8 cellular contexts compared by ENCODE assay signal in the genomic region with DNA sequence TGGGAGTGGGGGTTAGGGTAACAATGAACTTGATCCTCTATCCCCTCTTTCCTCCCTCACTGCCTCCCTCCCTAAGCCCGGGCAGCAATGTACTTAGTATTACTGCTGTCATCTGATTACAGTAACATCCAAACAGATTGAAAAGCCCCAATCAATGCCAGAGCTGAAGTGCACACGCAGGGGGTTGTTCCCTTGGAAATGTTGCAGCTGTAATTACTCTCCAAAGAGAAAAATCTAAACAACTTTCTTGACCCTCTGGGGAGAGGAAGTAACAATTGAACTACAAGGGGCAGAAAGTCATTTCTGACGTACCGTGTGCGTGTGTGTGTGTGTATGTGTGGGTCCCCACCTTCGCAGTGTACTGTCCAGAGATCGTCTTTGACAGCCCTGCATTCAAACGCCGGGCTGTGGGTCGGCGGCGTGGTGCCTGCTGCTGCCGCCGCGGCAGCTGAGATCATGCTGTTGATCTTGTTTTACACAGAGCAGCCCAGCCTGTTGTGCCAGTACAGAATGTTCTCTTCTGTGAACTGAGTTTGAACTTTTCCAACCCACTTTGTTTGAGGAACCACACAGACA.
DNase-seq lines count a peak whose midpoint lies in the region; ATAC-seq and TF ChIP-seq lines count a peak whose summit lies in the region.

No MANE protein-coding gene starts in this region.

- no peaks in the 10 kb centered on the region for H4K20me1 ChIP-seq in mammary epithelial cell (ENCODE audit: insufficient read depth, low read length)

- CTCF ChIA-PET in mammary epithelial cell (lab: Charles Lee; ENCODE audit: low non-redundant PET), result no interaction called here

- H3K79me2 ChIP-seq in mammary epithelial cell (ENCODE audit: insufficient read depth, low read length), result no peaks in the 10 kb centered on the region

- H2AFZ ChIP-seq in mammary epithelial cell (ENCODE audit: low read depth, low read length), result peak overlapping the region; percentile 74

- H3K4me3 ChIP-seq in mammary epithelial cell (replicated peaks in 1 of 3; ENCODE audit: insufficient read depth in 1 of 3, low read depth in 2 of 3, low read length in 3 of 3), result no peak overlapping the region
- peak overlapping the region in 2 of 3 donors; percentile 13 to 26 for H3K4me3 ChIP-seq in right lobe of liver

- no TSS peak for BruUV-seq in mammary epithelial cell (replicated peaks; lab: Mats Ljungman, UMichigan)

- dilution Hi-C loops in mammary epithelial cell (cut with HindIII; ENCODE audit: low sequenced_read_pairs), result no loop called here

- in situ Hi-C loops in mammary epithelial cell (cut with MboI; ENCODE audit: low sequenced_read_pairs in 2 of 2), result loop anchor here (10.0 to 25.0 kb wide), 2 partner anchors 118 to 126 kb away; no protein-coding TSS in a partner anchor

- H3K9me3 ChIP-seq in mammary epithelial cell (replicated peaks; ENCODE audit: insufficient read depth, low read length), result no peaks in the 10 kb centered on the region
- no peaks in the 10 kb centered on the region for H3K9me3 ChIP-seq in right lobe of liver

- peak overlapping the region; percentile 34 for H3K4me2 ChIP-seq in mammary epithelial cell (ENCODE audit: insufficient read depth, low read depth, low read length)

- ATAC-seq in right lobe of liver (peak; percentile 69 to 84 (median 78)), GM21528 (IDR thresholded peaks at IDR 0.05; ENCODE audit: low FRiP score, unreplicated experiment) (no peak), HG03378 (IDR thresholded peaks at IDR 0.05; ENCODE audit: unreplicated experiment) (no peak)

- no peak overlapping the region for H3K9ac ChIP-seq in mammary epithelial cell (ENCODE audit: insufficient read depth, low read length)

- peak; percentile 78 for TF ChIP-seq POLR2A in right lobe of liver (IDR thresholded peaks at IDR 0.05)

- intact Hi-C loops in mammary epithelial cell (cut with micrococcal nuclease) (loop anchor here (5.0 kb wide), 1 partner anchor 128 kb away; no protein-coding TSS in a partner anchor), right lobe of liver (cut with DNase I) (loop anchor here (2.0 to 10.0 kb wide), 2 partner anchors 56 to 60 kb away; no protein-coding TSS in a partner anchor)

- H3K27ac ChIP-seq in mammary epithelial cell (ENCODE audit: insufficient read depth, low read depth, low read length) (no peak overlapping the region), right lobe of liver (peak overlapping the region; percentile 78 to 94 (median 93))

- peak in 2 of 3 experiments; percentile 86 to 87 for DNase-seq in NCI-H1417 (lab: John Stamatoyannopoulos, UW)
- DNase-seq in mammary epithelial cell, result peak; percentile 49
- DNase-seq in right lobe of liver, result peak; percentile 73 to 87 (median 83)
- DNase-seq in superior temporal gyrus (ENCODE audit: extremely low spot score), result peak; percentile 92
- no peak for DNase-seq in stimulated activated CD4-positive, alpha-beta T cell treated with anti-CD3 and anti-CD28 coated beads, Interleukin-1b, Interleukin-23, amount 100 ng/mL, for 48 hours
- no peak for DNase-seq in germinal center (ENCODE audit: low spot score)

- TF ChIP-seq CTCF in mammary epithelial cell (conservative IDR thresholded peaks at IDR 0.05 in 1 of 2, IDR thresholded peaks at IDR 0.05 in 1 of 2; ENCODE audit: extremely low read depth in 1 of 2, insufficient read depth in 1 of 2, low read depth in 1 of 2, low read length in 2 of 2) (no peak), right lobe of liver (IDR thresholded peaks at IDR 0.05) (no peak)

- WGBS in mammary epithelial cell (ENCODE audit: low coverage, missing lambda C conversion rate), result 21% methylated on average over 14 of the region's 15 CpGs
- 7% methylated on average over 7 of the region's 15 CpGs for WGBS in right lobe of liver (ENCODE audit: insufficient coverage, low coverage, low lambda C conversion rate, missing lambda C conversion rate)

- no peaks in the 10 kb centered on the region for H3K27me3 ChIP-seq in mammary epithelial cell (ENCODE audit: insufficient read depth, low read length)
- H3K27me3 ChIP-seq in right lobe of liver, result no peaks in the 10 kb centered on the region

- no peaks in the 10 kb centered on the region for H3K36me3 ChIP-seq in mammary epithelial cell (ENCODE audit: insufficient read depth, low read length)
- no peaks in the 10 kb centered on the region for H3K36me3 ChIP-seq in right lobe of liver

- H3K4me1 ChIP-seq in mammary epithelial cell (ENCODE audit: insufficient read depth, low read length), result peaks cover 42% of the 10 kb centered on the region
- peaks cover 0 to 59% (median 29%) of the 10 kb centered on the region in 4 donors for H3K4me1 ChIP-seq in right lobe of liver

Comparison
In these comparisons a context has a peak if more than half of its experiments do, and no peak if none do; other contexts are left out.
1. DNase-seq: peak in NCI-H1417 (2 of 3), mammary epithelial cell (single experiment), right lobe of liver (3 of 3) and superior temporal gyrus (single experiment); none in stimulated activated CD4-positive, alpha-beta T cell treated with anti-CD3 and anti-CD28 coated beads, Interleukin-1b, Interleukin-23, amount 100 ng/mL, for 48 hours (single experiment) and germinal center (single experiment).
2. H3K4me3 ChIP-seq: peak in right lobe of liver (2 of 3); none in mammary epithelial cell (0 of 3).
3. ATAC-seq: peak in right lobe of liver (4 of 4); none in GM21528 (single experiment) and HG03378 (single experiment).